11 cellular contexts compared by ENCODE assay signal in the genomic region with DNA sequence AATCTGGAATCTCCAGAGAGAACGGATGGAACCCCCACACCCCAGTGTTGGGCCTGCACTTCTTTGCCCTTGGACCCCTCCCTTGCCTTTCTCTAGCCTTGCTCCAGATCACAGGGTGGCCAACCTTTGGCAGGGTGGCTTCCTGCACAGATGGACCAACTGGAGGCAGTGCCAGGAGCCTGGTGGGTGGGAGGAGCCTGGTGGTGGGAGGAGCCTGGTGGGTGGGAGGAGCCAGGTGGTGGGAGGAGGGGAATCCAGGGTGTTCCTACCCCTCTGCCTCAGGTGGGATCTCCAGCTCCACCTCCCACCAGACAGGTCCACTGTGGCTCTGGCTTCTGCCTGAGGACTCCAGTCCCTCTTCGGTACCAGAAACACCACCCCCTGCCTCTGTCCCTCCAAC. TPM values are rescaled to one million over a fixed set of nuclear protein-coding genes. Genes with fewer than 3 reads are reported as not detected.
DNase-seq lines count a peak whose midpoint lies in the region; ATAC-seq and TF ChIP-seq lines count a peak whose summit lies in the region.
"Had no signal": no experiment of that assay in that cellular context is flagged by ENCODE, and none has a peak within 500 bp of the region (broad histone marks: within the 10 kb centered on the region; RNA-seq: fewer than 3 reads in every experiment).

No MANE protein-coding gene starts in this region.

- no peak for TF ChIP-seq CTCF in foreskin keratinocyte (conservative IDR thresholded peaks at IDR 0.05)
- no peak for TF ChIP-seq CTCF in glutamatergic neuron (IDR thresholded peaks at IDR 0.05; ENCODE audit: partially characterized antibody, unreplicated experiment)

- DNase-seq in activated CD4-positive, CD25-positive, alpha-beta regulatory T cell treated with anti-CD3 and anti-CD28 coated beads, Interleukin-2, amount 50 U/mL, for 72 hours, result peak; percentile 43
- no peak for DNase-seq in activated CD4-positive, CD25-positive, alpha-beta regulatory T cell (lab: John Stamatoyannopoulos, UW)
- DNase-seq in T-helper 17 cell (no peak), foreskin keratinocyte (no peak), glutamatergic neuron (no peak)
- no peak for DNase-seq in stimulated activated effector memory CD8-positive, alpha-beta T cell treated with anti-CD3 and anti-CD28 coated beads, Interleukin-12 subunit alpha, Interleukin-12 subunit beta, amount 100 ng/mL, for 72 hours (ENCODE audit: low spot score in 2 of 2)
- DNase-seq: activated naive CD8-positive, alpha-beta T cell treated with anti-CD3 and anti-CD28 coated beads, Interleukin-2, amount 10 ng/mL, durations not matched to agents 7 days and 5 days; kidney glomerular epithelial cell; NCI-H1694 treated with DMSO at 0.1 percent for 48 hours had no signal

- peaks cover 2% of the 10 kb centered on the region for H3K36me3 Mint-ChIP-seq in T-helper 17 cell (ENCODE audit: low read depth)
- no peaks in the 10 kb centered on the region for H3K36me3 Mint-ChIP-seq in stimulated activated effector memory CD8-positive, alpha-beta T cell treated with anti-CD3 and anti-CD28 coated beads, Interleukin-12 subunit alpha, Interleukin-12 subunit beta, amount 100 ng/mL, for 72 hours
- H3K36me3 Mint-ChIP-seq in glutamatergic neuron (ENCODE audit: unreplicated experiment), result no peaks in the 10 kb centered on the region
- H3K36me3 Mint-ChIP-seq: activated naive CD8-positive, alpha-beta T cell treated with anti-CD3 and anti-CD28 coated beads, Interleukin-2, amount 10 ng/mL, durations not matched to agents 7 days and 5 days had no signal

- ATAC-seq in T-helper 17 cell (peak; percentile 54), foreskin keratinocyte (peak; percentile 34), HG03520 (IDR thresholded peaks at IDR 0.05; ENCODE audit: unreplicated experiment) (no peak), GM18861 (IDR thresholded peaks at IDR 0.05; ENCODE audit: unreplicated experiment) (no peak)
- peak; percentile 56 for ATAC-seq in stimulated activated effector memory CD8-positive, alpha-beta T cell treated with anti-CD3 and anti-CD28 coated beads, Interleukin-12 subunit alpha, Interleukin-12 subunit beta, amount 100 ng/mL, for 72 hours

- H3K27me3 ChIP-seq in foreskin keratinocyte, result no peaks in the 10 kb centered on the region

- no peaks in the 10 kb centered on the region for H3K27me3 Mint-ChIP-seq in T-helper 17 cell
- peaks cover 2% of the 10 kb centered on the region for H3K27me3 Mint-ChIP-seq in glutamatergic neuron (ENCODE audit: unreplicated experiment)

- H3K4me1 ChIP-seq in foreskin keratinocyte, result no peaks in the 10 kb centered on the region

- no peaks in the 10 kb centered on the region for H3K9me3 ChIP-seq in T-helper 17 cell (ENCODE audit: control insufficient read depth, low read length, poor library complexity, severe bottlenecking)

- peaks cover 18% of the 10 kb centered on the region for H3K4me1 Mint-ChIP-seq in T-helper 17 cell
- peaks cover 18% of the 10 kb centered on the region for H3K4me1 Mint-ChIP-seq in stimulated activated effector memory CD8-positive, alpha-beta T cell treated with anti-CD3 and anti-CD28 coated beads, Interleukin-12 subunit alpha, Interleukin-12 subunit beta, amount 100 ng/mL, for 72 hours
- peaks cover 2% of the 10 kb centered on the region for H3K4me1 Mint-ChIP-seq in glutamatergic neuron (ENCODE audit: low read depth, unreplicated experiment)

- H3K9me3 Mint-ChIP-seq in stimulated activated effector memory CD8-positive, alpha-beta T cell treated with anti-CD3 and anti-CD28 coated beads, Interleukin-12 subunit alpha, Interleukin-12 subunit beta, amount 100 ng/mL, for 72 hours, result no peaks in the 10 kb centered on the region
- H3K9me3 Mint-ChIP-seq in glutamatergic neuron (ENCODE audit: unreplicated experiment), result no peaks in the 10 kb centered on the region
- H3K9me3 Mint-ChIP-seq: activated naive CD8-positive, alpha-beta T cell treated with anti-CD3 and anti-CD28 coated beads, Interleukin-2, amount 10 ng/mL, durations not matched to agents 7 days and 5 days had no signal

- H3K4me3 Mint-ChIP-seq in T-helper 17 cell (no peak overlapping the region), glutamatergic neuron (ENCODE audit: unreplicated experiment) (no peak overlapping the region)
- H3K4me3 Mint-ChIP-seq in stimulated activated effector memory CD8-positive, alpha-beta T cell treated with anti-CD3 and anti-CD28 coated beads, Interleukin-12 subunit alpha, Interleukin-12 subunit beta, amount 100 ng/mL, for 72 hours, result no peak overlapping the region
- H3K4me3 Mint-ChIP-seq: activated naive CD8-positive, alpha-beta T cell treated with anti-CD3 and anti-CD28 coated beads, Interleukin-2, amount 10 ng/mL, durations not matched to agents 7 days and 5 days had no signal

- H3K27ac Mint-ChIP-seq in T-helper 17 cell (peak overlapping the region; percentile 21), glutamatergic neuron (ENCODE audit: unreplicated experiment) (no peak overlapping the region)
- H3K27ac Mint-ChIP-seq in stimulated activated effector memory CD8-positive, alpha-beta T cell treated with anti-CD3 and anti-CD28 coated beads, Interleukin-12 subunit alpha, Interleukin-12 subunit beta, amount 100 ng/mL, for 72 hours, result peak overlapping the region; percentile 82
- H3K27ac Mint-ChIP-seq: activated naive CD8-positive, alpha-beta T cell treated with anti-CD3 and anti-CD28 coated beads, Interleukin-2, amount 10 ng/mL, durations not matched to agents 7 days and 5 days had no signal

- no peak overlapping the region for H3K27ac ChIP-seq in foreskin keratinocyte

RNA-seq across cellular contexts. Expression of a gene that starts 15.0 kb away (rescaled TPM):
- 10 to 100 TPM; 51.3 to 52.0 TPM for total RNA-seq in T-helper 17 cell
- total RNA-seq in foreskin keratinocyte, result 23.4 and 25.2 TPM in 2 replicates
- polyA plus RNA-seq in foreskin keratinocyte, result 45.8 and 46.1 TPM in 2 replicates
- 15.9 TPM for total RNA-seq in glutamatergic neuron (ENCODE audit: unreplicated experiment)

RNA-seq across cellular contexts. Expression of a gene that starts 30.5 kb away (rescaled TPM):
- total RNA-seq in T-helper 17 cell, result 10 to 100 TPM; 87.6 to 94.0 TPM
- total RNA-seq in foreskin keratinocyte, result 25.9 and 29.1 TPM in 2 replicates
- polyA plus RNA-seq in foreskin keratinocyte, result 9.5 and 12.0 TPM in 2 replicates
- total RNA-seq in glutamatergic neuron (ENCODE audit: unreplicated experiment), result 64.3 TPM

RNA-seq across cellular contexts. Expression of a gene that starts 58.1 kb away (rescaled TPM):
- 1 to 10 TPM; 8.5 to 9.5 TPM for total RNA-seq in T-helper 17 cell
- 0.37 and 0.39 TPM in 2 replicates for total RNA-seq in foreskin keratinocyte
- polyA plus RNA-seq in foreskin keratinocyte, result 0.41 TPM in 2 replicates
- 1.2 TPM for total RNA-seq in glutamatergic neuron (ENCODE audit: unreplicated experiment)

Comparison
In these comparisons a context has a peak if more than half of its experiments do, and no peak if none do; other contexts are left out.
1. ATAC-seq: peak in T-helper 17 cell (single experiment), foreskin keratinocyte (single experiment) and stimulated activated effector memory CD8-positive, alpha-beta T cell treated with anti-CD3 and anti-CD28 coated beads, Interleukin-12 subunit alpha, Interleukin-12 subunit beta, amount 100 ng/mL, for 72 hours (single experiment); none in HG03520 (single experiment) and GM18861 (single experiment).